8 cellular contexts compared by ENCODE assay signal in the genomic region with DNA sequence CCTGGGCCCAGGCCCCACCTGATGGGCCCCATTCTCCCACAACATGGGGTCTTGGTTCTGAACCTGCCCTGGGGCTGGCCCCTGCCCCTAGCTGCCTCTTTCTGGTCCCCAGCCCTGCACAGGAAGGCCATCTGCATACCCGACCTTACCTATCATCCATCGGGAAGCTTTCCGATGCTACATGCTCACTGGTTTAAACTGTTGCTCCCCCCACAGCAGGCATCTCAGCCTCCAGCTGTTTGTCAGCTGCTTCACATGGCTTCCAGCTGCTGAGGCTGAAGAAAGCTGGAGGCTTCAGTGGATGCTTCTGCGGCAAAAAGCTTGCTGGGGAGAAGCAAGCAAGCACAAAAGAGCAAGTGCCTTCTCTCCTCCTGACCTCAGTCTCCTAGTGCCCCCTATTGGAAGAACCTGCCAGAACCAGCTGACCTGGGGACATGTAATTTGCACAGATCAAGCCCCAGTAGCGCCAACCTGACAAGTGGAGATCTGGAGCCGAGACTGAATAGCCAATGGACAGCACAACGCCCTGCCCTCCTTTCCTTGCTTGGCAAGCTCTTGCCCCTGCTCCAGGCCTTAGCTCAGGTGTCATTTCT. TPM values are rescaled to one million over a fixed set of nuclear protein-coding genes. Genes with fewer than 3 reads are reported as not detected.
DNase-seq lines count a peak whose midpoint lies in the region; ATAC-seq and TF ChIP-seq lines count a peak whose summit lies in the region.

No MANE protein-coding gene starts in this region.

- peak; percentile 63 for DNase-seq in GM03348 (ENCODE audit: low spot score)
- peak; percentile 84 for DNase-seq in NCI-H1694 (lab: John Stamatoyannopoulos, UW)
- no peak for DNase-seq in epithelial cell of proximal tubule (ENCODE audit: low read depth)
- peak; percentile 6 for DNase-seq in progenitor cell of endocrine pancreas (ENCODE audit: low spot score, unreplicated experiment)
- no peak for DNase-seq in DMS153 treated with DMSO at 0.1 percent for 48 hours (lab: John Stamatoyannopoulos, UW; ENCODE audit: unreplicated experiment)
- DNase-seq in stimulated activated CD4-positive, alpha-beta T cell treated with anti-CD3 and anti-CD28 coated beads, Interleukin-4, amount 100 ng/mL, for 1 hour, result no peak
- no peak for DNase-seq in activated T-helper 1 cell treated with anti-CD3 and anti-CD28 coated beads, Interleukin-12 subunit alpha, Interleukin-12 subunit beta, Interleukin-2, Interleukin-4 antibody, amounts not matched to agents 30 ng/mL and 10 ng/mL and 1 ng/mL, durations not matched to agents 14 hours and 24 hours and 36 hours (ENCODE audit: low spot score)

- H3K4me3 ChIP-seq in epithelial cell of proximal tubule (ENCODE audit: low read depth, low read length), result no peak overlapping the region

- intact Hi-C loops in activated T-helper 1 cell treated with anti-CD3 and anti-CD28 coated beads, Interleukin-12 subunit alpha, Interleukin-12 subunit beta, Interleukin-2, Interleukin-4 antibody, amounts not matched to agents 30 ng/mL and 10 ng/mL and 1 ng/mL, durations not matched to agents 14 hours and 24 hours and 36 hours (cut with micrococcal nuclease), result loop anchor here (1.0 kb wide), 1 partner anchor 180 kb away; no protein-coding TSS in a partner anchor

- no peaks in the 10 kb centered on the region for H3K9me3 Mint-ChIP-seq in progenitor cell of endocrine pancreas (ENCODE audit: low read depth)
- H3K9me3 Mint-ChIP-seq in activated T-helper 1 cell treated with anti-CD3 and anti-CD28 coated beads, Interleukin-12 subunit alpha, Interleukin-12 subunit beta, Interleukin-2, Interleukin-4 antibody, amounts not matched to agents 30 ng/mL and 10 ng/mL and 1 ng/mL, durations not matched to agents 14 hours and 24 hours and 36 hours, result no peaks in the 10 kb centered on the region

- no peak for ATAC-seq in GM21447 (IDR thresholded peaks at IDR 0.05; ENCODE audit: unreplicated experiment)

- no peak overlapping the region for H3K4me3 Mint-ChIP-seq in progenitor cell of endocrine pancreas (ENCODE audit: low read depth)
- no peak overlapping the region for H3K4me3 Mint-ChIP-seq in activated T-helper 1 cell treated with anti-CD3 and anti-CD28 coated beads, Interleukin-12 subunit alpha, Interleukin-12 subunit beta, Interleukin-2, Interleukin-4 antibody, amounts not matched to agents 30 ng/mL and 10 ng/mL and 1 ng/mL, durations not matched to agents 14 hours and 24 hours and 36 hours

- no peaks in the 10 kb centered on the region for H3K36me3 Mint-ChIP-seq in progenitor cell of endocrine pancreas (ENCODE audit: insufficient read depth)
- no peaks in the 10 kb centered on the region for H3K36me3 Mint-ChIP-seq in activated T-helper 1 cell treated with anti-CD3 and anti-CD28 coated beads, Interleukin-12 subunit alpha, Interleukin-12 subunit beta, Interleukin-2, Interleukin-4 antibody, amounts not matched to agents 30 ng/mL and 10 ng/mL and 1 ng/mL, durations not matched to agents 14 hours and 24 hours and 36 hours (ENCODE audit: low read depth)

- no peaks in the 10 kb centered on the region for H3K4me1 Mint-ChIP-seq in progenitor cell of endocrine pancreas (ENCODE audit: low read depth)
- H3K4me1 Mint-ChIP-seq in activated T-helper 1 cell treated with anti-CD3 and anti-CD28 coated beads, Interleukin-12 subunit alpha, Interleukin-12 subunit beta, Interleukin-2, Interleukin-4 antibody, amounts not matched to agents 30 ng/mL and 10 ng/mL and 1 ng/mL, durations not matched to agents 14 hours and 24 hours and 36 hours (ENCODE audit: low read depth), result peaks cover 27% of the 10 kb centered on the region

- TF ChIP-seq CTCF in epithelial cell of proximal tubule (conservative IDR thresholded peaks at IDR 0.05; ENCODE audit: low read depth, low read length), result peak; percentile 19
- no peak for TF ChIP-seq CTCF in progenitor cell of endocrine pancreas (IDR thresholded peaks at IDR 0.05; ENCODE audit: unreplicated experiment)

- no peak overlapping the region for H3K27ac Mint-ChIP-seq in progenitor cell of endocrine pancreas
- no peak overlapping the region for H3K27ac Mint-ChIP-seq in activated T-helper 1 cell treated with anti-CD3 and anti-CD28 coated beads, Interleukin-12 subunit alpha, Interleukin-12 subunit beta, Interleukin-2, Interleukin-4 antibody, amounts not matched to agents 30 ng/mL and 10 ng/mL and 1 ng/mL, durations not matched to agents 14 hours and 24 hours and 36 hours

- peaks cover 13% of the 10 kb centered on the region for H3K27me3 Mint-ChIP-seq in progenitor cell of endocrine pancreas
- H3K27me3 Mint-ChIP-seq in activated T-helper 1 cell treated with anti-CD3 and anti-CD28 coated beads, Interleukin-12 subunit alpha, Interleukin-12 subunit beta, Interleukin-2, Interleukin-4 antibody, amounts not matched to agents 30 ng/mL and 10 ng/mL and 1 ng/mL, durations not matched to agents 14 hours and 24 hours and 36 hours (ENCODE audit: insufficient read depth), result peaks cover 3% of the 10 kb centered on the region

RNA-seq across cellular contexts. Expression of a gene that starts 24.1 kb away (rescaled TPM):
- total RNA-seq in epithelial cell of proximal tubule (160 and 161 TPM in 2 replicates), progenitor cell of endocrine pancreas (140 and 148 TPM in 2 replicates)
- 27.6 and 29.6 TPM in 2 replicates for total RNA-seq in activated T-helper 1 cell treated with anti-CD3 and anti-CD28 coated beads, Interleukin-12 subunit alpha, Interleukin-12 subunit beta, Interleukin-2, Interleukin-4 antibody, amounts not matched to agents 30 ng/mL and 10 ng/mL and 1 ng/mL, durations not matched to agents 14 hours and 24 hours and 36 hours

Comparison
In these comparisons a context has a peak if more than half of its experiments do, and no peak if none do; other contexts are left out.
1. DNase-seq: peak in GM03348 (single experiment), NCI-H1694 (single experiment) and progenitor cell of endocrine pancreas (single experiment); none in epithelial cell of proximal tubule (single experiment), DMS153 treated with DMSO at 0.1 percent for 48 hours (single experiment), stimulated activated CD4-positive, alpha-beta T cell treated with anti-CD3 and anti-CD28 coated beads, Interleukin-4, amount 100 ng/mL, for 1 hour (single experiment) and activated T-helper 1 cell treated with anti-CD3 and anti-CD28 coated beads, Interleukin-12 subunit alpha, Interleukin-12 subunit beta, Interleukin-2, Interleukin-4 antibody, amounts not matched to agents 30 ng/mL and 10 ng/mL and 1 ng/mL, durations not matched to agents 14 hours and 24 hours and 36 hours (single experiment).